8 cellular contexts compared by ENCODE assay signal in the genomic region with DNA sequence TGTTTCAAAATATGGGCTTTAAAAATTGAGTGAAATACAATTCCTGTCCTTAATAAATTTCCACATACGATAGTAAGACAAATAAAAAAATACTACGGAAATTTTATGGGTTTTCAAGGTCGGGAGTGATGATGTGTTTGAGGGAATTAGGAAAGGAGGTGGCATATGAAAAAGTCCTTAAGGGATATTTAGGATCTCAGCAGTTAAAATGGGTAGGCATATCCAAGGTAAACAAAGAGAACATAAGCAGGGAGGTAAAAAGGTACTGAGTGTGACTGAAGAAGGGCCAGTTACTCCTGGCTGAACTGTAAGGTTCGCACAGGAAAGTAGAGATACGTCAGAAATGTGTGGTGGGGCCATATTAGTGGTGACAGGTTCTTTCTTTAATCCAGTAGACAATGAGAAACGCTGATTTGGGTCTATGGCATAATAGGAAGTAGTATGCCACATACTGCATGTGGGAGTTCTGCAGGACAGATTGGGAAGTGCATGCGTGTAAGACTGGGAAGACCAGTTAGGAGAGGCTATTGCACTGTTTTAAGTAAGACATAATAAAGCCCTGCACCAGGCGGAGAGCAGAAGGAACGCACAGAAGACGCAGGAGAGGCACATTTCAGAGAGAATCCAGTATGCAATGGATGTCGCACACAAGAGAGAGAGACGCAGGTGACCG. TPM values are rescaled to one million over a fixed set of nuclear protein-coding genes. Genes with fewer than 3 reads are reported as not detected.
DNase-seq lines count a peak whose midpoint lies in the region; ATAC-seq and TF ChIP-seq lines count a peak whose summit lies in the region.

No MANE protein-coding gene starts in this region.

- peak overlapping the region; percentile 95 for H3K27ac ChIP-seq in DND-41 (ENCODE audit: low read length)
- peak overlapping the region; percentile 78 for H3K27ac ChIP-seq in HEK293 (ENCODE audit: extremely low read depth, low read depth, low read length)
- H3K27ac ChIP-seq in prostate gland, result peak overlapping the region; percentile 94 to 97

- ATAC-seq in DND-41 (ENCODE audit: insufficient read depth, low read depth), result peak; percentile 2; the same call in 1 of the 3 replicates
- ATAC-seq in left ventricle myocardium superior, result peak; percentile 55
- ATAC-seq in GM18873 (IDR thresholded peaks at IDR 0.05; ENCODE audit: low FRiP score, unreplicated experiment), result no peak

- TF ChIP-seq CTCF in DND-41 (IDR thresholded peaks at IDR 0.05; ENCODE audit: borderline replicate concordance, extremely low read depth, low read length, poor library complexity, severe bottlenecking), result peak; percentile 24
- no peak for TF ChIP-seq CTCF in HEK293 (tag by site-specific recombination; IDR thresholded peaks at IDR 0.05)
- TF ChIP-seq CTCF in prostate gland (IDR thresholded peaks at IDR 0.05), result peak; percentile 20 to 63 (median 38)

- peaks cover 28% of the 10 kb centered on the region; the same call in 1 of the 2 replicates for H4K20me1 ChIP-seq in DND-41 (ENCODE audit: insufficient read depth, low read length)

- CTCF ChIA-PET in HEK293 (lab: Yijun Ruan, JAX), result interaction anchor here (0.6 to 1.5 kb wide), 7 partner anchors 9 to 416 kb away, joined by 3 to 17 read pairs (median 4); a partner anchor contains a TSS

- peak overlapping the region; percentile 28 to 89; a peak in 3 of 4 replicates for H3K4me3 ChIP-seq in DND-41 (ENCODE audit: low read depth in 1 of 2, low read length in 2 of 2)
- peak overlapping the region; percentile 60 for H3K4me3 ChIP-seq in HEK293 (ENCODE audit: low read depth, low read length)
- peak overlapping the region; percentile 97 to 99 for H3K4me3 ChIP-seq in prostate gland

- POLR2A ChIA-PET in HEK293 (lab: Yijun Ruan, JAX), result interaction anchor here (0.7 to 2.0 kb wide), 15 partner anchors 8 to 1067 kb away, joined by 3 to 34 read pairs (median 6); a partner anchor contains a TSS

- 2% methylated on average over 13 of the region's 13 CpGs for WGBS in prostate gland

- peak overlapping the region; percentile 83 for H2AFZ ChIP-seq in DND-41 (ENCODE audit: low read depth, low read length)

- peak; percentile 39 for DNase-seq in DND-41
- peak; percentile 75 for DNase-seq in NCI-H2227 (lab: John Stamatoyannopoulos, UW; ENCODE audit: unreplicated experiment)
- peak; percentile 81 for DNase-seq in amniotic epithelial cell (ENCODE audit: low read depth)
- no peak for DNase-seq in left ventricle myocardium superior
- peak; percentile 51 for DNase-seq in prostate gland (ENCODE audit: low spot score)
- DNase-seq in activated naive CD4-positive, alpha-beta T cell treated with anti-CD3 and anti-CD28 coated beads, Interleukin-2, amount 50 U/mL, for 16 hours, result no peak

- peak overlapping the region; percentile 66 for H3K9ac ChIP-seq in DND-41 (ENCODE audit: low read depth, low read length)

- H3K36me3 ChIP-seq in DND-41 (ENCODE audit: insufficient read depth, low read length), result peaks cover 18% of the 10 kb centered on the region
- no peaks in the 10 kb centered on the region for H3K36me3 ChIP-seq in HEK293 (ENCODE audit: control insufficient read depth in 2 of 2, insufficient read depth in 1 of 2, low read length in 2 of 2)
- no peaks in the 10 kb centered on the region for H3K36me3 ChIP-seq in prostate gland

- intact Hi-C loops in left ventricle myocardium superior (cut with micrococcal nuclease), result no loop called here
- intact Hi-C loops in prostate gland (cut with DNase I), result no loop called here

- peak overlapping the region; percentile 75 for H3K4me2 ChIP-seq in DND-41 (ENCODE audit: insufficient read depth, low read length)

- TF ChIP-seq POLR2A in prostate gland (IDR thresholded peaks at IDR 0.05), result no peak

- H3K4me1 ChIP-seq in DND-41 (ENCODE audit: insufficient read depth, low read length), result peaks cover 41% of the 10 kb centered on the region
- H3K4me1 ChIP-seq in HEK293 (ENCODE audit: control insufficient read depth, insufficient read depth, low read length), result peaks cover 5% of the 10 kb centered on the region
- H3K4me1 ChIP-seq in prostate gland (replicated peaks), result peaks cover 3% of the 10 kb centered on the region

- H3K27me3 ChIP-seq in DND-41 (ENCODE audit: insufficient read depth, low read length, poor library complexity) (no peaks in the 10 kb centered on the region), prostate gland (replicated peaks; ENCODE audit: insufficient read depth) (no peaks in the 10 kb centered on the region)

- H3K9me3 ChIP-seq in DND-41 (ENCODE audit: insufficient read depth, low read length, severe bottlenecking) (no peaks in the 10 kb centered on the region), HEK293 (ENCODE audit: control insufficient read depth, insufficient read depth, low read depth, low read length) (no peaks in the 10 kb centered on the region), prostate gland (no peaks in the 10 kb centered on the region)

- H3K79me2 ChIP-seq in DND-41 (ENCODE audit: insufficient read depth, low read length), result peaks cover 45% of the 10 kb centered on the region

TF ChIP-seq in HEK293, 187 proteins besides CTCF, POLR2A, EP300 and RAD21 (continues in another document):
- TF ChIP-seq GLI4 (tag by site-specific recombination; IDR thresholded peaks at IDR 0.05) (no peak), EGR2 (tag by site-specific recombination; IDR thresholded peaks at IDR 0.05; ENCODE audit: low read depth) (no peak), ZNF555 (tag by site-specific recombination; conservative IDR thresholded peaks at IDR 0.05) (no peak), ZNF184 (tag by site-specific recombination; IDR thresholded peaks at IDR 0.05) (no peak), ZFP3 (tag by site-specific recombination; IDR thresholded peaks at IDR 0.05; ENCODE audit: low read depth) (no peak), ZNF514 (tag by site-specific recombination; IDR thresholded peaks at IDR 0.05) (no peak), ZSCAN30 (tag by site-specific recombination; IDR thresholded peaks at IDR 0.05) (0 out of 2 replicates have a peak, but pooled peaks have one; percentile 19), ZNF391 (tag by site-specific recombination; IDR thresholded peaks at IDR 0.05; ENCODE audit: borderline replicate concordance, low read depth) (peak; percentile 6; the same call in 1 of the 2 replicates), YY2 (tag by site-specific recombination; IDR thresholded peaks at IDR 0.05) (no peak), SP3 (tag by site-specific recombination; IDR thresholded peaks at IDR 0.05) (no peak), ZNF114 (tag by site-specific recombination; IDR thresholded peaks at IDR 0.05) (no peak), ZNF416 (tag by site-specific recombination; IDR thresholded peaks at IDR 0.05) (no peak), ZNF121 (tag by site-specific recombination; IDR thresholded peaks at IDR 0.05) (no peak)
- TF ChIP-seq, protein P1, sequence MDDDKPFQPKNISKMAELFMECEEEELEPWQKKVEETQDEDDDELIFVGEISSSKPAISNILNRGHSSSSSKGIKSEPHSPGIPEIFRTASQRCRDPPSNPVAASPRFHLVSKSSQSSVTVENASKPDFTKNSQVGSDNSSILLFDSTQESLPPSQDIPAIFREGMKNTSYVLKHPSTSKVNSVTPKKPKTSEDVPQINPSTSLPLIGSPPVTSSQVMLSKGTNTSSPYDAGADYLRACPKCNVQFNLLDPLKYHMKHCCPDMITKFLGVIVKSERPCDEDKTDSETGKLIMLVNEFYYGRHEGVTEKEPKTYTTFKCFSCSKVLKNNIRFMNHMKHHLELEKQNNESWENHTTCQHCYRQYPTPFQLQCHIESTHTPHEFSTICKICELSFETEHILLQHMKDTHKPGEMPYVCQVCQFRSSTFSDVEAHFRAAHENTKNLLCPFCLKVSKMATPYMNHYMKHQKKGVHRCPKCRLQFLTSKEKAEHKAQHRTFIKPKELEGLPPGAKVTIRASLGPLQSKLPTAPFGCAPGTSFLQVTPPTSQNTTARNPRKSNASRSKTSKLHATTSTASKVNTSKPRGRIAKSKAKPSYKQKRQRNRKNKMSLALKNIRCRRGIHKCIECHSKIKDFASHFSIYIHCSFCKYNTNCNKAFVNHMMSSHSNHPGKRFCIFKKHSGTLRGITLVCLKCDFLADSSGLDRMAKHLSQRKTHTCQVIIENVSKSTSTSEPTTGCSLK (tag by site-specific recombination; IDR thresholded peaks at IDR 0.05), result no peak
- TF ChIP-seq, protein P2, sequence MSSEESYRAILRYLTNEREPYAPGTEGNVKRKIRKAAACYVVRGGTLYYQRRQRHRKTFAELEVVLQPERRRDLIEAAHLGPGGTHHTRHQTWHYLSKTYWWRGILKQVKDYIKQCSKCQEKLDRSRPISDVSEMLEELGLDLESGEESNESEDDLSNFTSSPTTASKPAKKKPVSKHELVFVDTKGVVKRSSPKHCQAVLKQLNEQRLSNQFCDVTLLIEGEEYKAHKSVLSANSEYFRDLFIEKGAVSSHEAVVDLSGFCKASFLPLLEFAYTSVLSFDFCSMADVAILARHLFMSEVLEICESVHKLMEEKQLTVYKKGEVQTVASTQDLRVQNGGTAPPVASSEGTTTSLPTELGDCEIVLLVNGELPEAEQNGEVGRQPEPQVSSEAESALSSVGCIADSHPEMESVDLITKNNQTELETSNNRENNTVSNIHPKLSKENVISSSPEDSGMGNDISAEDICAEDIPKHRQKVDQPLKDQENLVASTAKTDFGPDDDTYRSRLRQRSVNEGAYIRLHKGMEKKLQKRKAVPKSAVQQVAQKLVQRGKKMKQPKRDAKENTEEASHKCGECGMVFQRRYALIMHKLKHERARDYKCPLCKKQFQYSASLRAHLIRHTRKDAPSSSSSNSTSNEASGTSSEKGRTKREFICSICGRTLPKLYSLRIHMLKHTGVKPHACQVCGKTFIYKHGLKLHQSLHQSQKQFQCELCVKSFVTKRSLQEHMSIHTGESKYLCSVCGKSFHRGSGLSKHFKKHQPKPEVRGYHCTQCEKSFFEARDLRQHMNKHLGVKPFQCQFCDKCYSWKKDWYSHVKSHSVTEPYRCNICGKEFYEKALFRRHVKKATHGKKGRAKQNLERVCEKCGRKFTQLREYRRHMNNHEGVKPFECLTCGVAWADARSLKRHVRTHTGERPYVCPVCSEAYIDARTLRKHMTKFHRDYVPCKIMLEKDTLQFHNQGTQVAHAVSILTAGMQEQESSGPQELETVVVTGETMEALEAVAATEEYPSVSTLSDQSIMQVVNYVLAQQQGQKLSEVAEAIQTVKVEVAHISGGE (tag by site-specific recombination; conservative IDR thresholded peaks at IDR 0.05; ENCODE audit: low read depth), result peak; percentile 39; the same call in 1 of the 2 replicates

RNA-seq across cellular contexts. Expression of a gene that starts 0.9 kb away (rescaled TPM):
- 10.1 TPM for total RNA-seq in left ventricle myocardium superior
- 10 to 100 TPM; 20.6 to 38.2 TPM for total RNA-seq in prostate gland

Comparison
In these comparisons a context has a peak if more than half of its experiments do, and no peak if none do; other contexts are left out.
1. DNase-seq: peak in DND-41 (single experiment), NCI-H2227 (single experiment), amniotic epithelial cell (single experiment) and prostate gland (single experiment); none in left ventricle myocardium superior (single experiment) and activated naive CD4-positive, alpha-beta T cell treated with anti-CD3 and anti-CD28 coated beads, Interleukin-2, amount 50 U/mL, for 16 hours (single experiment).
2. Peak in every context shown above with its lines, with median percentiles within 50 percentile points of each other: H3K27ac ChIP-seq and H3K4me3 ChIP-seq.